15 cellular contexts compared by ENCODE assay signal in the genomic region with DNA sequence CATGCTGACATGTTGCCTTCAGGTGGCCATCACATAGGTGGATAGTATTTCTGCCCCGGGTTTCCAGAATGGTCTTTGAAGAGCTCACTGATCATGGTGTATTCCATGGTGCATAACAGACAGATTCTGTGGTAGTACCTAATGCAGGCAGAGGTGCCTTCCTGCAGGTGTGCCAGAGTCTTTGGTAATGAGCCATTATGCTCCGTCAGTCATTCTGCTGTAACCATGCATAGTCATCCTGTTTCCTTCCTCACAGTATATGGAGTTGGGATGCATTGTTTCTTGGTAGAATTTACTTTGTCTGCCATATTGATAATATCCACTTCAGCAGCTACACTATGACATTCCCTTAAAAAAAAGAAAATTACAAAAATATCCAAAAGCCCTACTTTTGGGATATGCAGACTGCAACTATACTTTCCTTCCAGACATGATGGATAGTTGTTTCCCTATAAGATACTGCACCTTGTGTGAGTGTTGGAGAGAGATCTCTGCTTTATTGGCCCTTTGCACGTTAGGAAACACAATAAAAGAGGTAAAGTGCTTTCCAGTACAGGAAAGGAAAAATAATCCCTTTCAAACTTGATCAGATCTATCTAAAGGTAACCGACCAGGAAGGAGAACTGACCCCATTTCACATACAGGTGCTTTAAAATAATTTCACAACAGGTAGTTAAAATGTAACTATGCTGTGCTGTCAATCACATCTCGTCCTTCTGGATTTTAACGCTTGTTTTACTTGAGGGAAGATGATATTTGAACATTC.
DNase-seq lines count a peak whose midpoint lies in the region; ATAC-seq and TF ChIP-seq lines count a peak whose summit lies in the region.
"Had no signal": no experiment of that assay in that cellular context is flagged by ENCODE, and none has a peak within 500 bp of the region (broad histone marks: within the 10 kb centered on the region; RNA-seq: fewer than 3 reads in every experiment).

No MANE protein-coding gene starts in this region.

- H3K4me3 Mint-ChIP-seq in HFFc6: no peak overlapping the region
- H3K4me3 Mint-ChIP-seq: CD4-positive, alpha-beta memory T cell; GM23338 had no signal

- H3K4me1 ChIP-seq in left lung: no peaks in the 10 kb centered on the region
- H3K4me1 ChIP-seq: BE2C had no signal

- TF ChIP-seq CTCF in HFFc6 (IDR thresholded peaks at IDR 0.05): no peak
- no peak for TF ChIP-seq CTCF in left lung (IDR thresholded peaks at IDR 0.05)

- no peaks in the 10 kb centered on the region for H3K9me3 ChIP-seq in left lung
- H3K9me3 ChIP-seq: BE2C had no signal

- no peaks in the 10 kb centered on the region for H3K36me3 ChIP-seq in left lung
- H3K36me3 ChIP-seq: BE2C had no signal

- intact Hi-C loops in left colon (cut with DNase I, micrococcal nuclease) (no loop called here), left lung (cut with DNase I) (no loop called here)

- H3K27me3 Mint-ChIP-seq in HFFc6 (ENCODE audit: insufficient read depth): peaks cover 2% of the 10 kb centered on the region; the same call in 1 of the 2 replicates

- H3K4me1 Mint-ChIP-seq in HFFc6 (ENCODE audit: low read depth): peaks cover 51% of the 10 kb centered on the region
- H3K4me1 Mint-ChIP-seq: CD4-positive, alpha-beta memory T cell had no signal

- H3K27ac Mint-ChIP-seq in HFFc6: peak overlapping the region; percentile 7; the same call in 1 of the 2 replicates
- H3K27ac Mint-ChIP-seq: CD4-positive, alpha-beta memory T cell had no signal

- no peak for DNase-seq in HFFc6
- DNase-seq in epithelial cell of prostate (ENCODE audit: low read depth, low spot score): no peak
- DNase-seq in left colon: no peak
- DNase-seq in OCI-M1 (lab: John Stamatoyannopoulos, UW): no peak
- no peak for DNase-seq in cortex of kidney (lab: John Stamatoyannopoulos, UW)
- no peak for DNase-seq in left lung
- DNase-seq: BE2C; CD4-positive, alpha-beta memory T cell; DMS79; H7; IMR-90 had no signal

- 0 out of 2 replicates have a peak, but pooled peaks cover 5% of the 10 kb centered on the region for H3K36me3 Mint-ChIP-seq in HFFc6 (ENCODE audit: low read depth)
- H3K36me3 Mint-ChIP-seq: CD4-positive, alpha-beta memory T cell had no signal

- H3K4me3 ChIP-seq in left lung: no peak overlapping the region
- H3K4me3 ChIP-seq: GM12878, GM23338 had no signal

- peaks cover 0 to 3% of the 10 kb centered on the region in 2 donors for H3K27me3 ChIP-seq in left lung
- H3K27me3 ChIP-seq: BE2C had no signal

- H3K9me3 Mint-ChIP-seq in HFFc6: no peaks in the 10 kb centered on the region
- H3K9me3 Mint-ChIP-seq: GM23338 had no signal

- H3K27ac ChIP-seq in epithelial cell of prostate (peak overlapping the region; percentile 16), left lung (no peak overlapping the region)
- H3K27ac ChIP-seq: C4-2B had no signal

- ATAC-seq in left colon (peak; percentile 73), GM19452 (IDR thresholded peaks at IDR 0.05; ENCODE audit: unreplicated experiment) (no peak), left lung (no peak)
- ATAC-seq: GM12878, GM23338 had no signal
